ENCODE assay signal across 1 cellular context in genomic region chr19:19865750-19866598, GRCh38.
TF ChIP-seq lines count a peak whose summit lies in the region.

Gene ZNF253 (plus strand): TSS chr19:19865882. CDS start chr19:19865997, 115 bp downstream.

TF ChIP-seq in H1, 55 proteins besides CTCF, POLR2A, EP300 and RAD21 (continued from another document):
- TF ChIP-seq RXRA (IDR thresholded peaks at IDR 0.05; ENCODE audit: insufficient read depth, low read depth, low read length) (no peak), POLR2AphosphoS5 (IDR thresholded peaks at IDR 0.05; ENCODE audit: low read depth, low read length) (peak; percentile 99), ATF2 (IDR thresholded peaks at IDR 0.05; ENCODE audit: low read length) (0 out of 2 replicates have a peak, but pooled peaks have one; percentile 17), CBX8 (IDR thresholded peaks at IDR 0.05; ENCODE audit: borderline replicate concordance, low read depth, low read length) (no peak), SP1 (IDR thresholded peaks at IDR 0.05; ENCODE audit: low read depth, low read length) (peak; percentile 93), BACH1 (IDR thresholded peaks at IDR 0.05; ENCODE audit: low read length) (no peak), SIN3A (conservative IDR thresholded peaks at IDR 0.05 in 1 of 2, IDR thresholded peaks at IDR 0.05 in 1 of 2; ENCODE audit: low read depth in 1 of 2, low read length in 2 of 2) (peak; percentile 10 to 66; a peak in 1 of 4 replicates), TBP (IDR thresholded peaks at IDR 0.05; ENCODE audit: low read depth, low read length) (peak; percentile 97), PHF8 (conservative IDR thresholded peaks at IDR 0.05; ENCODE audit: low read depth, low read length) (peak; percentile 92), GTF2F1 (IDR thresholded peaks at IDR 0.05; ENCODE audit: borderline replicate concordance, low read depth, low read length) (peak; percentile 75), TAF7 (optimal IDR thresholded peaks at IDR 0.05; ENCODE audit: borderline replicate concordance, low read depth, low read length) (peak; percentile 98), E2F6 (IDR thresholded peaks at IDR 0.05) (peak; percentile 50; the same call in 1 of the 2 replicates), NRF1 (IDR thresholded peaks at IDR 0.05; ENCODE audit: low read depth, low read length) (peak; percentile 24; the same call in 1 of the 2 replicates), TAF1 (IDR thresholded peaks at IDR 0.05; ENCODE audit: low read depth, low read length) (peak; percentile 100), JUN (IDR thresholded peaks at IDR 0.05; ENCODE audit: low read depth, low read length) (no peak), CHD1 (IDR thresholded peaks at IDR 0.05; ENCODE audit: low read depth, low read length) (peak; percentile 29; the same call in 1 of the 2 replicates), ASH2L (IDR thresholded peaks at IDR 0.05; ENCODE audit: low read length) (no peak), EGR1 (IDR thresholded peaks at IDR 0.05; ENCODE audit: borderline replicate concordance, low read depth, low read length) (0 out of 2 replicates have a peak, but pooled peaks have one; percentile 13), SP2 (IDR thresholded peaks at IDR 0.05; ENCODE audit: low read length) (peak; percentile 16), YY1 (IDR thresholded peaks at IDR 0.05; ENCODE audit: low read depth, low read length) (peak; percentile 93), USF2 (IDR thresholded peaks at IDR 0.05; ENCODE audit: low read length) (peak; percentile 59), CHD2 (IDR thresholded peaks at IDR 0.05; ENCODE audit: low read length) (peak; percentile 68), CHD7 (IDR thresholded peaks at IDR 0.05; ENCODE audit: insufficient replicate concordance, low read length) (no peak)
